8 cellular contexts compared by ENCODE assay signal in genomic region chr4:85777908-85778808, GRCh38.
DNase-seq lines count a peak whose midpoint lies in the region; ATAC-seq lines count a peak whose summit lies in the region.

No MANE protein-coding gene starts in this region.

- CTCF ChIA-PET in activated CD8-positive, alpha-beta memory T cell treated with anti-CD3 and anti-CD28 coated beads, Interleukin-2, amount 10 ng/mL, durations not matched to agents 7 days and 5 days (lab: Charles Lee), result no interaction called here

- H3K27me3 Mint-ChIP-seq in T-helper 17 cell, result no peaks in the 10 kb centered on the region
- no peaks in the 10 kb centered on the region for H3K27me3 Mint-ChIP-seq in memory B cell
- H3K27me3 Mint-ChIP-seq in activated CD8-positive, alpha-beta memory T cell treated with anti-CD3 and anti-CD28 coated beads, Interleukin-2, amount 10 ng/mL, durations not matched to agents 7 days and 5 days, result no peaks in the 10 kb centered on the region
- H3K27me3 Mint-ChIP-seq in activated T-helper 17 cell treated with anti-CD3 and anti-CD28 coated beads, Interleukin-2, amount 50 U/mL, for 72 hours, result no peaks in the 10 kb centered on the region

- H3K9me3 Mint-ChIP-seq in memory B cell, result peaks cover 5% of the 10 kb centered on the region
- H3K9me3 Mint-ChIP-seq in activated CD8-positive, alpha-beta memory T cell treated with anti-CD3 and anti-CD28 coated beads, Interleukin-2, amount 10 ng/mL, durations not matched to agents 7 days and 5 days (ENCODE audit: low read depth), result peaks cover 4% of the 10 kb centered on the region
- H3K9me3 Mint-ChIP-seq in activated T-helper 17 cell treated with anti-CD3 and anti-CD28 coated beads, Interleukin-2, amount 50 U/mL, for 72 hours, result peaks cover 8% of the 10 kb centered on the region

- H3K36me3 Mint-ChIP-seq in T-helper 17 cell (ENCODE audit: low read depth), result no peaks in the 10 kb centered on the region
- peaks cover 12% of the 10 kb centered on the region for H3K36me3 Mint-ChIP-seq in memory B cell
- H3K36me3 Mint-ChIP-seq in activated CD8-positive, alpha-beta memory T cell treated with anti-CD3 and anti-CD28 coated beads, Interleukin-2, amount 10 ng/mL, durations not matched to agents 7 days and 5 days, result no peaks in the 10 kb centered on the region
- H3K36me3 Mint-ChIP-seq in activated T-helper 17 cell treated with anti-CD3 and anti-CD28 coated beads, Interleukin-2, amount 50 U/mL, for 72 hours (ENCODE audit: low read depth), result no peaks in the 10 kb centered on the region

- H3K4me1 Mint-ChIP-seq in T-helper 17 cell (no peaks in the 10 kb centered on the region), memory B cell (peaks cover 32% of the 10 kb centered on the region)
- no peaks in the 10 kb centered on the region for H3K4me1 Mint-ChIP-seq in activated CD8-positive, alpha-beta memory T cell treated with anti-CD3 and anti-CD28 coated beads, Interleukin-2, amount 10 ng/mL, durations not matched to agents 7 days and 5 days
- H3K4me1 Mint-ChIP-seq in activated T-helper 17 cell treated with anti-CD3 and anti-CD28 coated beads, Interleukin-2, amount 50 U/mL, for 72 hours, result no peaks in the 10 kb centered on the region

- ATAC-seq in GM18867 (IDR thresholded peaks at IDR 0.05; ENCODE audit: unreplicated experiment) (peak; percentile 88), HG02943 (IDR thresholded peaks at IDR 0.05; ENCODE audit: low read depth, unreplicated experiment) (peak; percentile 79), T-helper 17 cell (peak; percentile 35), memory B cell (ENCODE audit: low read depth) (peak; percentile 92)
- no peak for ATAC-seq in activated CD8-positive, alpha-beta memory T cell treated with anti-CD3 and anti-CD28 coated beads, Interleukin-2, amount 10 ng/mL, durations not matched to agents 7 days and 5 days
- ATAC-seq in activated T-helper 17 cell treated with anti-CD3 and anti-CD28 coated beads, Interleukin-2, amount 50 U/mL, for 72 hours (replicated peaks), result no peak

- H3K9me3 ChIP-seq in T-helper 17 cell (ENCODE audit: control insufficient read depth, low read length, poor library complexity, severe bottlenecking), result no peaks in the 10 kb centered on the region

- DNase-seq in T-helper 17 cell (no peak), memory B cell (ENCODE audit: low spot score in 2 of 2) (peak in 1 of 2 donors; percentile 20), Kasumi-1 (lab: John Stamatoyannopoulos, UW) (no peak), NCI-H1092 treated with DMSO at 0.1 percent for 48 hours (lab: John Stamatoyannopoulos, UW) (no peak)
- DNase-seq in activated CD8-positive, alpha-beta memory T cell treated with anti-CD3 and anti-CD28 coated beads, Interleukin-2, amount 10 ng/mL, durations not matched to agents 7 days and 5 days, result no peak

- H3K4me3 Mint-ChIP-seq in T-helper 17 cell (peak overlapping the region; percentile 3), memory B cell (peak overlapping the region; percentile 94)
- no peak overlapping the region for H3K4me3 Mint-ChIP-seq in activated CD8-positive, alpha-beta memory T cell treated with anti-CD3 and anti-CD28 coated beads, Interleukin-2, amount 10 ng/mL, durations not matched to agents 7 days and 5 days
- H3K4me3 Mint-ChIP-seq in activated T-helper 17 cell treated with anti-CD3 and anti-CD28 coated beads, Interleukin-2, amount 50 U/mL, for 72 hours, result no peak overlapping the region

- no peak overlapping the region for H3K27ac Mint-ChIP-seq in T-helper 17 cell
- H3K27ac Mint-ChIP-seq in memory B cell, result peak overlapping the region; percentile 94
- H3K27ac Mint-ChIP-seq in activated CD8-positive, alpha-beta memory T cell treated with anti-CD3 and anti-CD28 coated beads, Interleukin-2, amount 10 ng/mL, durations not matched to agents 7 days and 5 days, result no peak overlapping the region
- no peak overlapping the region for H3K27ac Mint-ChIP-seq in activated T-helper 17 cell treated with anti-CD3 and anti-CD28 coated beads, Interleukin-2, amount 50 U/mL, for 72 hours

Comparison
In these comparisons a context has a peak if more than half of its experiments do, and no peak if none do; other contexts are left out.
1. ATAC-seq: peak in GM18867 (single experiment), HG02943 (single experiment), T-helper 17 cell (single experiment) and memory B cell (single experiment); none in activated CD8-positive, alpha-beta memory T cell treated with anti-CD3 and anti-CD28 coated beads, Interleukin-2, amount 10 ng/mL, durations not matched to agents 7 days and 5 days (single experiment) and activated T-helper 17 cell treated with anti-CD3 and anti-CD28 coated beads, Interleukin-2, amount 50 U/mL, for 72 hours (single experiment).
2. H3K4me3 Mint-ChIP-seq: peak in T-helper 17 cell (single experiment) and memory B cell (single experiment); none in activated CD8-positive, alpha-beta memory T cell treated with anti-CD3 and anti-CD28 coated beads, Interleukin-2, amount 10 ng/mL, durations not matched to agents 7 days and 5 days (single experiment) and activated T-helper 17 cell treated with anti-CD3 and anti-CD28 coated beads, Interleukin-2, amount 50 U/mL, for 72 hours (single experiment).